Comparison of ENCODE assay signal across 9 cellular contexts in the genomic region with DNA sequence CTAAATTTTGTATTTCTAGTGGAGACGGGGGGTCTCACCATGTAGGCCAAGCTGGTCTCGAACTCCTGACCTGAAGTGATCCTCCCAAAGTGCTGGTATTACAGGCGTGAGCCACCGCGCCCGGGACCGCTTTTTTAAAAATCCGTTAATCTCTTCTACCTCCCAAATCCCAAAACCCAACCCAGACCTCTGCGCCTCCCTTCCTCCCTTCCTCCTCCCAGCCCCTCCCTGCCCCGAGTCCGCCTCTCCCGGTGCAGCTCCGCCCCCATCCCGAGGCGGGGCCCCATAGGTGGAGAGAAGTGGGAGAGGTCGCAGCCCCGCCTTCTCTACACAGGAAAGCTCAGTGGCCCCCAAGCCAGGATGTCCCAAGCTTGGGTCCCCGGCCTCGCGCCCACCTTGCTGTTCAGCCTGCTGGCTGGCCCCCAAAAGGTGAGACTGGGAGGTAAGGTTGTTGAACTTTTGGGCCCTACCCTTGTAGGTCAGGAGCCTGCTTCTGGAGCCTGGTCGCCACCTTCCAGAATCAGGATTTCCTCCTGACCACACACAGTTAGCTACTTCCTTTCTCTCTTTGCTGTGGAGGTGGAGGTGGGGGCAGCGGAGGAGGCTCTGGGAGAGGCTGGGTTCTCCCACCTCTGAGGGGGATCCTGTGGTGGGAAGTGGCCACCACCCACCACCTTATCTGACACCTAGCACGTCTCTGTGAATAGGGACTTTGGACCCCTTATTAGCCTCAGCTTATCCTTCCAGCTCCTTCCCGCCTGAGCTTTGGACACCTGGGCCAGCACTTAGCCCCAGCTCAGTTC. TPM values are rescaled to one million over a fixed set of nuclear protein-coding genes. Genes with fewer than 3 reads are reported as not detected.
DNase-seq lines count a peak whose midpoint lies in the region; ATAC-seq, FAIRE-seq and TF ChIP-seq lines count a peak whose summit lies in the region.
"Had no signal": no experiment of that assay in that cellular context is flagged by ENCODE, and none has a peak within 500 bp of the region (broad histone marks: within the 10 kb centered on the region; RNA-seq: fewer than 3 reads in every experiment).

A gene (plus strand): TSS at position 325 of the 803 bp plus-strand sequence. CDS start 36 bp downstream, at position 361.

- no peaks in the 10 kb centered on the region for H3K79me2 ChIP-seq in keratinocyte (ENCODE audit: control insufficient read depth, insufficient read depth, low read length)

- H3K4me3 Mint-ChIP-seq in WTC11 = peak within 1 kb of the TSS; percentile 73

- H2AFZ ChIP-seq in keratinocyte (ENCODE audit: control insufficient read depth, low read length) = peak within 1 kb of the TSS; percentile 62

- TF ChIP-seq CTCF in WTC11 (IDR thresholded peaks at IDR 0.05) (no peak), keratinocyte (optimal IDR thresholded peaks at IDR 0.05 in 1 of 3, IDR thresholded peaks at IDR 0.05 in 1 of 3, conservative IDR thresholded peaks at IDR 0.05 in 1 of 3; ENCODE audit: extremely low read depth in 1 of 3, insufficient read depth in 2 of 3, low read length in 3 of 3) (no peak), transverse colon (IDR thresholded peaks at IDR 0.05) (no peak)

- H3K4me2 ChIP-seq in keratinocyte (ENCODE audit: control insufficient read depth, extremely low read depth, insufficient read depth, low read depth, low read length) = peak within 1 kb of the TSS; percentile 94

- DNase-seq in Right ventricle myocardium inferior (ENCODE audit: missing footprints) = peak; percentile 70
- DNase-seq in left ventricle myocardium superior = no peak
- DNase-seq in WTC11 (ENCODE audit: low spot score) = peak; percentile 94
- DNase-seq in keratinocyte (ENCODE audit: low read depth, low spot score) = no peak
- peak; percentile 81 for DNase-seq in transverse colon
- DNase-seq in NCI-H1694 treated with DMSO at 0.1 percent for 48 hours (lab: John Stamatoyannopoulos, UW) = no peak
- DNase-seq in inferior parietal cortex (ENCODE audit: extremely low spot score) = no peak

- no peak for FAIRE-seq in keratinocyte (lab: Jason Lieb, UNC)

- no peak for ATAC-seq in Right ventricle myocardium inferior
- no peak for ATAC-seq in left ventricle myocardium superior
- ATAC-seq in WTC11 = peak; percentile 88
- no peak for ATAC-seq in GM18498 (IDR thresholded peaks at IDR 0.05; ENCODE audit: unreplicated experiment)

- H3K36me3 ChIP-seq in keratinocyte (ENCODE audit: control insufficient read depth in 2 of 2, extremely low read depth in 1 of 2, insufficient read depth in 2 of 2, low read length in 2 of 2) (no peaks in the 10 kb centered on the region), transverse colon (no peaks in the 10 kb centered on the region)

- H3K9me3 ChIP-seq in keratinocyte (ENCODE audit: control insufficient read depth, low read depth, low read length) (no peaks in the 10 kb centered on the region), transverse colon (no peaks in the 10 kb centered on the region)

- H3K4me1 ChIP-seq in keratinocyte (ENCODE audit: control insufficient read depth, extremely low read depth, insufficient read depth, low read length) (peaks cover 30% of the 10 kb centered on the region), transverse colon (peaks cover 6 to 49% (median 34%) of the 10 kb centered on the region in 4 donors)

- in situ Hi-C loops in transverse colon (cut with MboI; ENCODE audit: low pct_ligation_motif_present in 1 of 4, low pct_unique_long_range_greater_than_20kb in 1 of 4, low sequenced_read_pairs in 3 of 4) = loop anchor here in 1 of 4 donors (10.0 kb wide), 1 partner anchor 70 kb away; a partner anchor contains a TSS

- TF ChIP-seq POLR2A in transverse colon (IDR thresholded peaks at IDR 0.05) = no peak

- CTCF ChIA-PET in WTC11 (lab: Charles Lee) = interaction anchor here (0.6 to 11.9 kb wide), 34 partner anchors 9 to 244 kb away, joined by 3 to 514 read pairs (median 5); a partner anchor contains a TSS

- no peak within 1 kb of the TSS for H3K27ac ChIP-seq in keratinocyte (ENCODE audit: control insufficient read depth, insufficient read depth, low read length)
- H3K27ac ChIP-seq in transverse colon = peak within 1 kb of the TSS; percentile 78 to 87 (median 80)

- dilution Hi-C loops in keratinocyte (cut with MboI; ENCODE audit: extremely low pct_ligation_motif_present, low sequenced_read_pairs) = no loop called here

- intact Hi-C loops in Right ventricle myocardium inferior (cut with DNase I) (no loop called here), left ventricle myocardium superior (cut with micrococcal nuclease) (loop anchor here (5.0 kb wide), 1 partner anchor 72 kb away; a partner anchor contains a TSS), transverse colon (cut with DNase I; ENCODE audit: low total_unique reads) (no loop called here)

- TF ChIP-seq EP300 in transverse colon (IDR thresholded peaks at IDR 0.05; ENCODE audit: low read depth) = no peak

- peaks cover 53% of the 10 kb centered on the region for H3K4me1 Mint-ChIP-seq in WTC11

- no peak within 1 kb of the TSS; the same call in 1 of the 2 replicates for H3K27ac Mint-ChIP-seq in WTC11

- H3K27me3 Mint-ChIP-seq in WTC11 (ENCODE audit: low read depth) = peaks cover 12% of the 10 kb centered on the region

- H3K9ac ChIP-seq in keratinocyte (ENCODE audit: control insufficient read depth, extremely low read depth, insufficient read depth, low read length) = peak within 1 kb of the TSS; percentile 71

- POLR2A ChIA-PET in WTC11 (lab: Charles Lee) = interaction anchor here (1.0 to 1.4 kb wide), 5 partner anchors 9 to 101 kb away, joined by 3 to 8 read pairs (median 3); no protein-coding TSS in a partner anchor

- no peaks in the 10 kb centered on the region for H3K9me3 Mint-ChIP-seq in WTC11

- no peaks in the 10 kb centered on the region for H3K36me3 Mint-ChIP-seq in WTC11

- H3K4me3 ChIP-seq in keratinocyte (ENCODE audit: control insufficient read depth in 2 of 3, extremely low read depth in 1 of 3, insufficient read depth in 2 of 3, low read depth in 1 of 3, low read length in 3 of 3) (peak within 1 kb of the TSS; percentile 53 to 81 (median 76)), transverse colon (peak within 1 kb of the TSS in 3 of 4 donors; percentile 36 to 77 (median 54))

- H4K20me1 ChIP-seq in keratinocyte (ENCODE audit: control insufficient read depth, extremely low read depth, insufficient read depth, low read length) = no peaks in the 10 kb centered on the region

- 3 to 22% methylated on average over 8 to 23 of the region's 24 CpGs for WGBS in transverse colon (ENCODE audit: low coverage in 1 of 2), 2 donors

- H3K27me3 ChIP-seq in keratinocyte (ENCODE audit: control insufficient read depth, extremely low read depth, insufficient read depth, low read length) (no peaks in the 10 kb centered on the region), transverse colon (peaks cover 11% of the 10 kb centered on the region)

- no peaks in the 10 kb centered on the region for H3K9me1 ChIP-seq in keratinocyte (ENCODE audit: control insufficient read depth, extremely low read depth, insufficient read depth, low read length)

TF ChIP-seq in WTC11, 78 proteins besides CTCF, POLR2A, EP300 and RAD21 (continues in another document):
- TF ChIP-seq, protein P1, sequence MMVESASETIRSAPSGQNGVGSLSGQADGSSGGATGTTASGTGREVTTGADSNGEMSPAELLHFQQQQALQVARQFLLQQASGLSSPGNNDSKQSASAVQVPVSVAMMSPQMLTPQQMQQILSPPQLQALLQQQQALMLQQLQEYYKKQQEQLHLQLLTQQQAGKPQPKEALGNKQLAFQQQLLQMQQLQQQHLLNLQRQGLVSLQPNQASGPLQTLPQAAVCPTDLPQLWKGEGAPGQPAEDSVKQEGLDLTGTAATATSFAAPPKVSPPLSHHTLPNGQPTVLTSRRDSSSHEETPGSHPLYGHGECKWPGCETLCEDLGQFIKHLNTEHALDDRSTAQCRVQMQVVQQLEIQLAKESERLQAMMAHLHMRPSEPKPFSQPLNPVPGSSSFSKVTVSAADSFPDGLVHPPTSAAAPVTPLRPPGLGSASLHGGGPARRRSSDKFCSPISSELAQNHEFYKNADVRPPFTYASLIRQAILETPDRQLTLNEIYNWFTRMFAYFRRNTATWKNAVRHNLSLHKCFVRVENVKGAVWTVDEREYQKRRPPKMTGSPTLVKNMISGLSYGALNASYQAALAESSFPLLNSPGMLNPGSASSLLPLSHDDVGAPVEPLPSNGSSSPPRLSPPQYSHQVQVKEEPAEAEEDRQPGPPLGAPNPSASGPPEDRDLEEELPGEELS (CRISPR knock-in tag; IDR thresholded peaks at IDR 0.05) = no peak
- peak; percentile 45; the same call in 1 of the 2 replicates for TF ChIP-seq SP1 (CRISPR knock-in tag; conservative IDR thresholded peaks at IDR 0.05)
- TF ChIP-seq ETV6 (CRISPR knock-in tag; IDR thresholded peaks at IDR 0.05) = peak; percentile 30; the same call in 1 of the 2 replicates
- no peak; the same call in 1 of the 2 replicates for TF ChIP-seq FOXP1 (CRISPR knock-in tag; IDR thresholded peaks at IDR 0.05; ENCODE audit: borderline replicate concordance)
- TF ChIP-seq, protein P2, sequence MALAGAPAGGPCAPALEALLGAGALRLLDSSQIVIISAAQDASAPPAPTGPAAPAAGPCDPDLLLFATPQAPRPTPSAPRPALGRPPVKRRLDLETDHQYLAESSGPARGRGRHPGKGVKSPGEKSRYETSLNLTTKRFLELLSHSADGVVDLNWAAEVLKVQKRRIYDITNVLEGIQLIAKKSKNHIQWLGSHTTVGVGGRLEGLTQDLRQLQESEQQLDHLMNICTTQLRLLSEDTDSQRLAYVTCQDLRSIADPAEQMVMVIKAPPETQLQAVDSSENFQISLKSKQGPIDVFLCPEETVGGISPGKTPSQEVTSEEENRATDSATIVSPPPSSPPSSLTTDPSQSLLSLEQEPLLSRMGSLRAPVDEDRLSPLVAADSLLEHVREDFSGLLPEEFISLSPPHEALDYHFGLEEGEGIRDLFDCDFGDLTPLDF (CRISPR knock-in tag; IDR thresholded peaks at IDR 0.05) = no peak
- TF ChIP-seq, protein P3, sequence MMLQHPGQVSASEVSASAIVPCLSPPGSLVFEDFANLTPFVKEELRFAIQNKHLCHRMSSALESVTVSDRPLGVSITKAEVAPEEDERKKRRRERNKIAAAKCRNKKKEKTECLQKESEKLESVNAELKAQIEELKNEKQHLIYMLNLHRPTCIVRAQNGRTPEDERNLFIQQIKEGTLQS (CRISPR knock-in tag; conservative IDR thresholded peaks at IDR 0.05) = no peak

RNA-seq across cellular contexts. Expression of the gene that starts here (rescaled TPM):
- total RNA-seq in Right ventricle myocardium inferior (not detected), left ventricle myocardium superior (not detected), WTC11 (2021) (9.8 to 10.4 TPM (median 10.3 TPM) in 3 replicates), transverse colon (1 to 10 TPM in 2 of 4 donors, not detected in 2; 1.9 to 3.7 TPM)
- polyA plus RNA-seq in keratinocyte = 0.88 to 2.7 TPM (median 1.8 TPM) in 3 replicates
- polyA plus RNA-seq in keratinocyte (2011; ENCODE audit: low read depth) = 0.12 TPM
- polyA plus RNA-seq in keratinocyte (2011; cell fraction: cytosol; rRNA removed) = 1.4 and 3.3 TPM in 2 replicates
- 2.5 and 4.5 TPM in 2 replicates for polyA plus RNA-seq in keratinocyte (2011; cell fraction: nucleus; rRNA removed)
- 1.2 and 3.5 TPM in 2 replicates for polyA plus RNA-seq in keratinocyte (2012; ENCODE audit: low replicate concordance)
- polyA minus RNA-seq in keratinocyte = 1.2 to 7.1 TPM (median 1.9 TPM) in 3 replicates
- not detected for polyA minus RNA-seq in keratinocyte (2011; cell fraction: cytosol; rRNA and poly(A)+ RNA removed)
- 1.6 and 2.2 TPM in 2 replicates for polyA minus RNA-seq in keratinocyte (2011; cell fraction: nucleus; rRNA and poly(A)+ RNA removed)
- total RNA-seq: subcutaneous adipose tissue had no signal

Comparison
In these comparisons a context has a peak if more than half of its experiments do, and no peak if none do; other contexts are left out.
1. Peak in DNase-seq in Right ventricle myocardium inferior; RNA of the gene not detected or under 1 TPM.
2. DNase-seq: peak in WTC11 (single experiment) and transverse colon (single experiment); none in left ventricle myocardium superior (single experiment), keratinocyte (single experiment), NCI-H1694 treated with DMSO at 0.1 percent for 48 hours (single experiment) and inferior parietal cortex (single experiment).